In genomic region chr5:172451771-172452197, GRCh38 we compare ENCODE assay signal across 9 cellular contexts. TPM values are rescaled to one million over a fixed set of nuclear protein-coding genes. Genes with fewer than 3 reads are reported as not detected.
DNase-seq lines count a peak whose midpoint lies in the region; ATAC-seq and TF ChIP-seq lines count a peak whose summit lies in the region.
"Had no signal": no experiment of that assay in that cellular context is flagged by ENCODE, and none has a peak within 500 bp of the region (broad histone marks: within the 10 kb centered on the region; RNA-seq: fewer than 3 reads in every experiment).

No MANE protein-coding gene starts in this region.

- TF ChIP-seq CTCF in natural killer cell (IDR thresholded peaks at IDR 0.05) (no peak), uterus (IDR thresholded peaks at IDR 0.05) (no peak)

- TF ChIP-seq POLR2A in uterus (IDR thresholded peaks at IDR 0.05): no peak

- H3K27ac ChIP-seq in caudate nucleus (ENCODE audit: low read depth, low read length) (peak overlapping the region; percentile 52), mesodermal cell (ENCODE audit: low read depth, low read length, severe bottlenecking) (peak overlapping the region; percentile 93), uterus (peak overlapping the region; percentile 94 to 95)
- H3K27ac ChIP-seq: SK-N-MC had no signal

- H3K27me3 Mint-ChIP-seq in natural killer cell (ENCODE audit: low read depth in 2 of 2): peaks cover 32 to 49% of the 10 kb centered on the region in 2 donors
- peaks cover 25 to 37% of the 10 kb centered on the region in 2 donors for H3K27me3 Mint-ChIP-seq in natural killer cell treated with Interleukin-12 subunit alpha and Interleukin-12 subunit beta and Interleukin-15 and Interleukin-18, amount 100 ng/mL, for 72 hours

- no peaks in the 10 kb centered on the region for H3K9me3 Mint-ChIP-seq in natural killer cell
- H3K9me3 Mint-ChIP-seq in natural killer cell treated with Interleukin-12 subunit alpha and Interleukin-12 subunit beta and Interleukin-15 and Interleukin-18, amount 100 ng/mL, for 72 hours: no peaks in the 10 kb centered on the region

- intact Hi-C loops in natural killer cell (cut with micrococcal nuclease): no loop called here
- intact Hi-C loops in uterus (cut with DNase I; ENCODE audit: low total_unique reads): loop anchor here (5.0 kb wide), 2 partner anchors 34 to 164 kb away; no protein-coding TSS in a partner anchor

- no peak overlapping the region for H3K27ac Mint-ChIP-seq in natural killer cell
- no peak overlapping the region for H3K27ac Mint-ChIP-seq in natural killer cell treated with Interleukin-12 subunit alpha and Interleukin-12 subunit beta and Interleukin-15 and Interleukin-18, amount 100 ng/mL, for 72 hours

- H3K9me3 ChIP-seq in mesodermal cell (ENCODE audit: control insufficient read depth, low read length): no peaks in the 10 kb centered on the region
- no peaks in the 10 kb centered on the region for H3K9me3 ChIP-seq in uterus
- no peaks in the 10 kb centered on the region for H3K9me3 ChIP-seq in HAP-1

- peak overlapping the region; percentile 80 for H3K4me3 Mint-ChIP-seq in natural killer cell
- H3K4me3 Mint-ChIP-seq in natural killer cell treated with Interleukin-12 subunit alpha and Interleukin-12 subunit beta and Interleukin-15 and Interleukin-18, amount 100 ng/mL, for 72 hours: no peak overlapping the region

- no peaks in the 10 kb centered on the region for H3K36me3 Mint-ChIP-seq in natural killer cell
- H3K36me3 Mint-ChIP-seq in natural killer cell treated with Interleukin-12 subunit alpha and Interleukin-12 subunit beta and Interleukin-15 and Interleukin-18, amount 100 ng/mL, for 72 hours: no peaks in the 10 kb centered on the region

- ATAC-seq in natural killer cell: no peak
- ATAC-seq in natural killer cell treated with Interleukin-12 subunit alpha and Interleukin-12 subunit beta and Interleukin-15 and Interleukin-18, amount 100 ng/mL, for 72 hours: no peak
- no peak for ATAC-seq in GM21367 (IDR thresholded peaks at IDR 0.05; ENCODE audit: unreplicated experiment)

- WGBS in mesodermal cell (ENCODE audit: insufficient coverage in 2 of 2), 2 experiments: 100% methylated on average over 2 of the region's 3 CpGs

- H3K4me1 Mint-ChIP-seq in natural killer cell: peaks cover 14% of the 10 kb centered on the region in 2 donors
- peaks cover 5 to 16% of the 10 kb centered on the region in 2 donors for H3K4me1 Mint-ChIP-seq in natural killer cell treated with Interleukin-12 subunit alpha and Interleukin-12 subunit beta and Interleukin-15 and Interleukin-18, amount 100 ng/mL, for 72 hours (ENCODE audit: low read depth in 2 of 2)

- no peak for DNase-seq in natural killer cell
- no peak for DNase-seq in natural killer cell treated with Interleukin-12 subunit alpha and Interleukin-12 subunit beta and Interleukin-15 and Interleukin-18, amount 100 ng/mL, for 72 hours (ENCODE audit: low spot score)
- DNase-seq in caudate nucleus (lab: John Stamatoyannopoulos, UW): peak in 1 of 61 donors; percentile 34
- DNase-seq in uterus: peak; percentile 62 to 77
- no peak for DNase-seq in HAP-1 (ENCODE audit: low spot score in 2 of 2)
- DNase-seq in MV-4-11 (lab: John Stamatoyannopoulos, UW): no peak

- H3K4me1 ChIP-seq in mesodermal cell (ENCODE audit: control insufficient read depth, insufficient read depth, low read length, poor library complexity, severe bottlenecking) (peaks cover 18% of the 10 kb centered on the region), uterus (peaks cover 7 to 19% of the 10 kb centered on the region in 2 donors), HAP-1 (peaks cover 11% of the 10 kb centered on the region)

- H3K36me3 ChIP-seq in mesodermal cell (ENCODE audit: control insufficient read depth, insufficient read depth, low read length) (peaks cover 42% of the 10 kb centered on the region), uterus (no peaks in the 10 kb centered on the region), HAP-1 (replicated peaks) (peaks cover 13% of the 10 kb centered on the region)

- in situ Hi-C loops in HAP-1 (cut with MboI; ENCODE audit: low sequenced_read_pairs): no loop called here

- no peaks in the 10 kb centered on the region for H3K27me3 ChIP-seq in uterus
- no peaks in the 10 kb centered on the region for H3K27me3 ChIP-seq in HAP-1 (ENCODE audit: low read depth)

- no peak overlapping the region for H3K4me3 ChIP-seq in mesodermal cell (ENCODE audit: extremely low read depth, insufficient read depth, low read length, poor library complexity, severe bottlenecking)
- no peak overlapping the region for H3K4me3 ChIP-seq in uterus
- H3K4me3 ChIP-seq in HAP-1: no peak overlapping the region

RNA-seq across cellular contexts. Expression of gene SH3PXD2B, which starts 2.5 kb away (rescaled TPM):
- under 1 TPM in 2 of 3 donors, not detected in 1; 0.25 to 0.35 TPM for total RNA-seq in natural killer cell
- total RNA-seq in natural killer cell treated with Interleukin-12 subunit alpha and Interleukin-12 subunit beta and Interleukin-15 and Interleukin-18, amount 100 ng/mL, for 72 hours: under 1 TPM; 0.08 to 0.33 TPM
- 42.2 TPM for polyA plus RNA-seq in mesodermal cell (2013, experiment 1 of 2)
- polyA plus RNA-seq in mesodermal cell (2013, experiment 2 of 2): 36.2 TPM
- 10 to 100 TPM; 26.1 to 82.6 (median 31.0) TPM for total RNA-seq in uterus

Comparison
In these comparisons a context has a peak if more than half of its experiments do, and no peak if none do; other contexts are left out.
1. DNase-seq: peak in uterus (2 of 2); none in natural killer cell (single experiment), natural killer cell treated with Interleukin-12 subunit alpha and Interleukin-12 subunit beta and Interleukin-15 and Interleukin-18, amount 100 ng/mL, for 72 hours (single experiment), HAP-1 (0 of 2) and MV-4-11 (single experiment).
2. RNA of gene SH3PXD2B, which starts 2.5 kb away (total RNA-seq): 26.1 to 82.6 TPM in uterus; 0.08 to 0.33 TPM in natural killer cell treated with Interleukin-12 subunit alpha and Interleukin-12 subunit beta and Interleukin-15 and Interleukin-18, amount 100 ng/mL, for 72 hours and 0.25 to 0.35 TPM in natural killer cell; every median in the first group is over 10 times any median in the second.
3. Peak in every context shown above with its lines, with median percentiles within 50 percentile points of each other: H3K27ac ChIP-seq.